29 cellular contexts compared by ENCODE assay signal in the genomic region with DNA sequence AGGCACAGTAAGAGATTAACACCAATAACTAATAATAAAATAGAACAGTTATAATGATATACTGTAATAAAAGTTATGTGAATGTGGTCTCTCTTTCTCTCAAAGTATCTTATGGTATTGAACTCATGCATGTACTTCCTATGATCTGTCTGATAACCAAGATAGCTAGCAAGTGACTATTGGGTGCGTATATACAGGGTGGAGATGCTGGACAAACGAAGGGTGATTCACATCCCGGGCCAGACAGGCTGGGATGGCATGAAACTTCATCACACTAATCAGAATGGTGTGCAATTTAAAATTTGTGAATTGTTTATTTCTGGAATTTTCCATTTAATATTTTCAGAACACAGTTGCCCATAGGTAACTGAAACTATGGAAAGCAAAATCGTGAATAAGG.
"Had no signal": no experiment of that assay in that cellular context is flagged by ENCODE, and none has a peak within 500 bp of the region (broad histone marks: within the 10 kb centered on the region; RNA-seq: fewer than 3 reads in every experiment).

No MANE protein-coding gene starts in this region.

- H3K27ac ChIP-seq: brain microvascular endothelial cell, cardiac muscle cell, colonic mucosa, esophagus muscularis mucosa, gastroesophageal sphincter, heart right ventricle, hepatocyte had no signal

- H3K4me3 ChIP-seq: cardiac muscle cell, colonic mucosa, esophagus muscularis mucosa, gastroesophageal sphincter, heart right ventricle, hepatocyte had no signal

- H3K27me3 ChIP-seq: brain microvascular endothelial cell, cardiac muscle cell, colonic mucosa, esophagus muscularis mucosa, gastroesophageal sphincter, hepatocyte had no signal

- H3K4me1 ChIP-seq: colonic mucosa, gastroesophageal sphincter, heart right ventricle had no signal

- H3K4me2 ChIP-seq: hepatocyte had no signal

- H3K9me3 ChIP-seq: colonic mucosa, esophagus muscularis mucosa, gastroesophageal sphincter, heart right ventricle had no signal

- H2AFZ ChIP-seq: hepatocyte had no signal

- ATAC-seq: activated CD4-positive, alpha-beta T cell treated with anti-CD3 and anti-CD28 coated beads for 36 hours; activated naive CD4-positive, alpha-beta T cell treated with anti-CD3 and anti-CD28 coated beads, Interleukin-2, amount 50 U/mL, for 72 hours; activated T-cell treated with anti-CD3 and anti-CD28 coated beads, Interleukin-2, amount 50 U/mL, for 72 hours; gastroesophageal sphincter; heart right ventricle had no signal

- DNase-seq: activated CD4-positive, alpha-beta memory T cell treated with anti-CD3 and anti-CD28 coated beads, Interleukin-2, amount 10 ng/mL, durations not matched to agents 7 days and 5 days; activated CD4-positive, alpha-beta T cell treated with anti-CD3 and anti-CD28 coated beads for 36 hours; activated CD4-positive, alpha-beta T cell treated with anti-CD3 and anti-CD28 coated beads, Interleukin-2, amount 10 ng/mL, durations not matched to agents 24 days and 14 days; activated CD4-positive, CD25-positive, alpha-beta regulatory T cell; activated CD4-positive, CD25-positive, alpha-beta regulatory T cell treated with anti-CD3 and anti-CD28 coated beads, Interleukin-2, amount 50 U/mL, for 72 hours; activated CD8-positive, alpha-beta memory T cell treated with anti-CD3 and anti-CD28 coated beads, Interleukin-2, amount 50 U/mL, for 48 hours; activated gamma-delta T cell; activated naive CD4-positive, alpha-beta T cell; activated naive CD4-positive, alpha-beta T cell treated with anti-CD3 and anti-CD28 coated beads, Interleukin-2, amount 10 ng/mL, durations not matched to agents 7 days and 5 days; activated naive CD8-positive, alpha-beta T cell treated with anti-CD3 and anti-CD28 coated beads, Interleukin-2, amount 10 ng/mL, durations not matched to agents 7 days and 5 days; activated T-cell treated with anti-CD3 and anti-CD28 coated beads for 4 hours; activated T-cell treated with anti-CD3 and anti-CD28 coated beads, Interleukin-2, amount 50 U/mL, for 24 hours; activated T-cell treated with anti-CD3 and anti-CD28 coated beads, Interleukin-2, amount 50 U/mL, for 72 hours; amniotic stem cell; anterior cingulate cortex; brain microvascular endothelial cell; central memory CD4-positive, alpha-beta T cell; cerebellar nuclear complex; colonic mucosa; effector CD8-positive, alpha-beta T cell; erythroblast; foreskin melanocyte; heart right ventricle; T-helper 2 cell had no signal

- H3K36me3 ChIP-seq: brain microvascular endothelial cell, cardiac muscle cell, colonic mucosa, esophagus muscularis mucosa, gastroesophageal sphincter, heart right ventricle had no signal

- H3K79me2 ChIP-seq: hepatocyte had no signal
